ENCODE assay signal across 35 cellular contexts in genomic region chr2:223747392-223748042, GRCh38.
"Had no signal": no experiment of that assay in that cellular context is flagged by ENCODE, and none has a peak within 500 bp of the region (broad histone marks: within the 10 kb centered on the region; RNA-seq: fewer than 3 reads in every experiment).

No MANE protein-coding gene starts in this region.

- H3K4me1 Mint-ChIP-seq: activated CD4-positive, alpha-beta memory T cell treated with anti-CD3 and anti-CD28 coated beads, Interleukin-2, amount 10 ng/mL, durations not matched to agents 7 days and 5 days; activated CD8-positive, alpha-beta memory T cell treated with anti-CD3 and anti-CD28 coated beads, Interleukin-2, amount 10 ng/mL, durations not matched to agents 7 days and 5 days; activated naive CD8-positive, alpha-beta T cell treated with anti-CD3 and anti-CD28 coated beads for 36 hours had no signal

- H3K9me3 Mint-ChIP-seq: activated CD4-positive, alpha-beta memory T cell treated with anti-CD3 and anti-CD28 coated beads, Interleukin-2, amount 10 ng/mL, durations not matched to agents 7 days and 5 days; activated naive CD8-positive, alpha-beta T cell treated with anti-CD3 and anti-CD28 coated beads for 36 hours; activated T-cell treated with anti-CD3 and anti-CD28 coated beads, Interleukin-2, amount 50 U/mL, for 72 hours had no signal

- H3K4me1 ChIP-seq: Peyer's patch had no signal

- H3K36me3 Mint-ChIP-seq: activated CD8-positive, alpha-beta memory T cell treated with anti-CD3 and anti-CD28 coated beads, Interleukin-2, amount 10 ng/mL, durations not matched to agents 7 days and 5 days; activated naive CD8-positive, alpha-beta T cell treated with anti-CD3 and anti-CD28 coated beads for 36 hours had no signal

- DNase-seq: activated CD4-positive, alpha-beta memory T cell treated with anti-CD3 and anti-CD28 coated beads, Interleukin-2, amount 10 ng/mL, durations not matched to agents 7 days and 5 days; activated CD4-positive, alpha-beta T cell treated with anti-CD3 and anti-CD28 coated beads for 1 hour; activated CD4-positive, alpha-beta T cell treated with anti-CD3 and anti-CD28 coated beads for 48 hours; activated CD4-positive, CD25-positive, alpha-beta regulatory T cell; activated CD8-positive, alpha-beta memory T cell treated with anti-CD3 and anti-CD28 coated beads for 24 hours; activated CD8-positive, alpha-beta memory T cell treated with anti-CD3 and anti-CD28 coated beads, Interleukin-2, amount 10 ng/mL, durations not matched to agents 7 days and 5 days; activated CD8-positive, alpha-beta memory T cell treated with anti-CD3 and anti-CD28 coated beads, Interleukin-2, amount 50 U/mL, for 48 hours; activated effector memory CD4-positive, alpha-beta T cell treated with anti-CD3 and anti-CD28 coated beads, Interleukin-2, amount 50 U/mL, for 16 hours; activated naive CD4-positive, alpha-beta T cell; activated naive CD4-positive, alpha-beta T cell treated with anti-CD3 and anti-CD28 coated beads, Interleukin-2, amount 50 U/mL, for 16 hours; activated naive CD8-positive, alpha-beta T cell treated with anti-CD3 and anti-CD28 coated beads for 36 hours; activated T-cell treated with anti-CD3 and anti-CD28 coated beads, Interleukin-2, amount 50 U/mL, for 1 hour; activated T-cell treated with anti-CD3 and anti-CD28 coated beads, Interleukin-2, amount 50 U/mL, for 72 hours; amniotic stem cell; aorta; brain microvascular endothelial cell; Karpas-422; KBM-7; MM.1S; MV-4-11; NCI-H1092 treated with DMSO at 0.1 percent for 48 hours; NCI-H1417; NCI-H146; NCI-H187 treated with DMSO at 0.1 percent for 48 hours; NCI-H2081; NCI-H2171 treated with DMSO at 0.1 percent for 48 hours; NCI-H226; NCI-H446 treated with DMSO at 0.1 percent for 48 hours; NCI-H524; Peyer's patch; Right ventricle myocardium superior; RPMI8226; T1000; WERI-Rb-1 had no signal

- H3K4me3 ChIP-seq: Peyer's patch had no signal

- H3K36me3 ChIP-seq: brain microvascular endothelial cell, Peyer's patch, WERI-Rb-1 had no signal

- H3K27me3 ChIP-seq: brain microvascular endothelial cell, Peyer's patch had no signal

- H3K27ac ChIP-seq: brain microvascular endothelial cell, Peyer's patch, WERI-Rb-1 had no signal

- H3K27ac Mint-ChIP-seq: activated CD4-positive, alpha-beta memory T cell treated with anti-CD3 and anti-CD28 coated beads, Interleukin-2, amount 10 ng/mL, durations not matched to agents 7 days and 5 days; activated naive CD8-positive, alpha-beta T cell treated with anti-CD3 and anti-CD28 coated beads for 36 hours; activated T-cell treated with anti-CD3 and anti-CD28 coated beads, Interleukin-2, amount 50 U/mL, for 72 hours; activated T-helper 17 cell treated with anti-CD3 and anti-CD28 coated beads, Interleukin-2, amount 50 U/mL, for 72 hours had no signal

- H3K9me3 ChIP-seq: Peyer's patch had no signal

- H3K4me3 Mint-ChIP-seq: activated CD4-positive, alpha-beta memory T cell treated with anti-CD3 and anti-CD28 coated beads, Interleukin-2, amount 10 ng/mL, durations not matched to agents 7 days and 5 days; activated CD8-positive, alpha-beta memory T cell treated with anti-CD3 and anti-CD28 coated beads, Interleukin-2, amount 10 ng/mL, durations not matched to agents 7 days and 5 days; activated naive CD8-positive, alpha-beta T cell treated with anti-CD3 and anti-CD28 coated beads for 36 hours; activated T-cell treated with anti-CD3 and anti-CD28 coated beads, Interleukin-2, amount 50 U/mL, for 72 hours; activated T-helper 17 cell treated with anti-CD3 and anti-CD28 coated beads, Interleukin-2, amount 50 U/mL, for 72 hours had no signal
